ENCODE assay signal across 1 cellular context in the genomic region with DNA sequence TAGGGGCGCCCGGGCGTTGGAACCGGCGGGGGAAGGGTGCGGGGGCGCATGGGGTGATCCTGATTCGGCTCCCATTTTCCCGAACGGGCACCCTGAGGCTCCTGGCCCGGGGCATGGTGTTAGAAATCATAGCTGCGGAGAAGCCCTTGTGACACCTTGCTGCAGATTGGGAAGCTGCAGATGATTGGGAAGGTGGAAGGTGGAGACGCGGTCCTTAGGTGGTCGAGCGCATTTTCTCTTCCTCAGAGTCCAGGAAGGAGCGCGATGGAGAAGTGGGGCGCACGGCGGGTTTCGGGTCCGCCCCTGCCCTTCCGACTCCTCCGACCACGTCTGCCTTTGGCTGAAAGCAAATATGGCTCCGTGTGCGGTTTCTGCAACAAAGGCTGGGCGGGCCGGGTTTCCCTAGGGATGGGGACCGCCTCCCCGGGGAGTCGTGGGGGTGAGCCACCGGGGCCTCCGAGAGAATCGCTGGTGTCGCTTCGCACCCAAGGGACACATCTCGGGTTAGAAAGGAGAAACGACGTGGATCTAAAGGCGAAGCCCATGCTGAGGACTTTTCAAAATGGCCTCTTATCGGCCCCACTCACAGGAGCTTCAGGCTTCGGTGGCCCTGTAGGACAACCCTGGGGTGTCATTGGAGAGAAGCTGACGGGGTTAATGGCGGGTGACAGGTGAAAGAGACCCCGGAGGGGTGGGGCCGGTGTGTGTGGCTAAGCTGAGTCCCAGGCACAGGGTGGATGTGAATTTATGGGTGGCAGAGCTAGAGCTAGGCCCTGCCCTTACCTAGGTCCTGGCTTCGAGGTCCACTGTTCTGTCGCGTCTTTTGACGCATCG.
TF ChIP-seq lines count a peak whose summit lies in the region.

No MANE protein-coding gene starts in this region.

TF ChIP-seq in GM12878, 131 proteins besides CTCF, POLR2A, EP300 and RAD21 (continued from another document and continues in another):
- TF ChIP-seq E4F1 (IDR thresholded peaks at IDR 0.05; ENCODE audit: borderline replicate concordance, partially characterized antibody) (no peak), RB1 (IDR thresholded peaks at IDR 0.05; ENCODE audit: borderline replicate concordance) (peak; percentile 73; the same call in 1 of the 2 replicates), ETV6 (conservative IDR thresholded peaks at IDR 0.05 in 1 of 2, IDR thresholded peaks at IDR 0.05 in 1 of 2; ENCODE audit: borderline replicate concordance in 1 of 2, low read depth in 1 of 2) (no peak; a peak in 1 of 4 replicates), SREBF2 (IDR thresholded peaks at IDR 0.05; ENCODE audit: low read length) (no peak), MYB (IDR thresholded peaks at IDR 0.05; ENCODE audit: borderline replicate concordance, low read depth, low read length) (no peak), TCF7 (IDR thresholded peaks at IDR 0.05; ENCODE audit: borderline replicate concordance) (no peak), NR2C1 (IDR thresholded peaks at IDR 0.05) (no peak), ASH2L (IDR thresholded peaks at IDR 0.05; ENCODE audit: borderline replicate concordance, low read depth) (no peak), SUPT20H (IDR thresholded peaks at IDR 0.05; ENCODE audit: borderline replicate concordance, control insufficient read depth, low read depth, low read length) (no peak), ZBTB11 (CRISPR knock-in tag; IDR thresholded peaks at IDR 0.05) (no peak), TCF3 (IDR thresholded peaks at IDR 0.05; ENCODE audit: borderline replicate concordance, insufficient read depth, low read depth, low read length) (no peak), ZNF687 (IDR thresholded peaks at IDR 0.05) (peak; percentile 80), CHD2 (IDR thresholded peaks at IDR 0.05; ENCODE audit: borderline replicate concordance, low read depth, low read length) (0 out of 2 replicates have a peak, but pooled peaks have one; percentile 17), HDAC6 (IDR thresholded peaks at IDR 0.05; ENCODE audit: unreplicated experiment) (no peak), CHD4 (IDR thresholded peaks at IDR 0.05) (no peak), CBFB (IDR thresholded peaks at IDR 0.05; ENCODE audit: low read depth) (peak; percentile 65), SPI1 (IDR thresholded peaks at IDR 0.05; ENCODE audit: borderline replicate concordance, insufficient read depth, low read depth, low read length) (peak; percentile 64), ESRRA (IDR thresholded peaks at IDR 0.05; ENCODE audit: low read length) (no peak), HCFC1 (IDR thresholded peaks at IDR 0.05; ENCODE audit: low read length) (no peak), BMI1 (IDR thresholded peaks at IDR 0.05; ENCODE audit: borderline replicate concordance) (no peak), MYC (IDR thresholded peaks at IDR 0.05; ENCODE audit: insufficient read depth, insufficient read length, insufficient replicate concordance, low read length, severe bottlenecking) (no peak), ZBED1 (IDR thresholded peaks at IDR 0.05; ENCODE audit: borderline replicate concordance) (no peak), NFXL1 (IDR thresholded peaks at IDR 0.05; ENCODE audit: borderline replicate concordance) (no peak), CEBPB (IDR thresholded peaks at IDR 0.05; ENCODE audit: borderline replicate concordance in 1 of 2, low read depth in 2 of 2, low read length in 2 of 2) (no peak), RUNX3 (IDR thresholded peaks at IDR 0.05; ENCODE audit: low read length) (peak; percentile 89), CHD1 (IDR thresholded peaks at IDR 0.05; ENCODE audit: low read depth, low read length) (no peak), ZNF622 (IDR thresholded peaks at IDR 0.05) (no peak), BCLAF1 (IDR thresholded peaks at IDR 0.05) (no peak), PML (IDR thresholded peaks at IDR 0.05; ENCODE audit: low read length) (no peak), STAT3 (IDR thresholded peaks at IDR 0.05; ENCODE audit: low read depth, low read length) (no peak)
- TF ChIP-seq, protein P1, sequence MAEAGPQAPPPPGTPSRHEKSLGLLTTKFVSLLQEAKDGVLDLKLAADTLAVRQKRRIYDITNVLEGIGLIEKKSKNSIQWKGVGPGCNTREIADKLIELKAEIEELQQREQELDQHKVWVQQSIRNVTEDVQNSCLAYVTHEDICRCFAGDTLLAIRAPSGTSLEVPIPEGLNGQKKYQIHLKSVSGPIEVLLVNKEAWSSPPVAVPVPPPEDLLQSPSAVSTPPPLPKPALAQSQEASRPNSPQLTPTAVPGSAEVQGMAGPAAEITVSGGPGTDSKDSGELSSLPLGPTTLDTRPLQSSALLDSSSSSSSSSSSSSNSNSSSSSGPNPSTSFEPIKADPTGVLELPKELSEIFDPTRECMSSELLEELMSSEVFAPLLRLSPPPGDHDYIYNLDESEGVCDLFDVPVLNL (IDR thresholded peaks at IDR 0.05; ENCODE audit: low read depth, low read length), result no peak
- TF ChIP-seq, protein P2, sequence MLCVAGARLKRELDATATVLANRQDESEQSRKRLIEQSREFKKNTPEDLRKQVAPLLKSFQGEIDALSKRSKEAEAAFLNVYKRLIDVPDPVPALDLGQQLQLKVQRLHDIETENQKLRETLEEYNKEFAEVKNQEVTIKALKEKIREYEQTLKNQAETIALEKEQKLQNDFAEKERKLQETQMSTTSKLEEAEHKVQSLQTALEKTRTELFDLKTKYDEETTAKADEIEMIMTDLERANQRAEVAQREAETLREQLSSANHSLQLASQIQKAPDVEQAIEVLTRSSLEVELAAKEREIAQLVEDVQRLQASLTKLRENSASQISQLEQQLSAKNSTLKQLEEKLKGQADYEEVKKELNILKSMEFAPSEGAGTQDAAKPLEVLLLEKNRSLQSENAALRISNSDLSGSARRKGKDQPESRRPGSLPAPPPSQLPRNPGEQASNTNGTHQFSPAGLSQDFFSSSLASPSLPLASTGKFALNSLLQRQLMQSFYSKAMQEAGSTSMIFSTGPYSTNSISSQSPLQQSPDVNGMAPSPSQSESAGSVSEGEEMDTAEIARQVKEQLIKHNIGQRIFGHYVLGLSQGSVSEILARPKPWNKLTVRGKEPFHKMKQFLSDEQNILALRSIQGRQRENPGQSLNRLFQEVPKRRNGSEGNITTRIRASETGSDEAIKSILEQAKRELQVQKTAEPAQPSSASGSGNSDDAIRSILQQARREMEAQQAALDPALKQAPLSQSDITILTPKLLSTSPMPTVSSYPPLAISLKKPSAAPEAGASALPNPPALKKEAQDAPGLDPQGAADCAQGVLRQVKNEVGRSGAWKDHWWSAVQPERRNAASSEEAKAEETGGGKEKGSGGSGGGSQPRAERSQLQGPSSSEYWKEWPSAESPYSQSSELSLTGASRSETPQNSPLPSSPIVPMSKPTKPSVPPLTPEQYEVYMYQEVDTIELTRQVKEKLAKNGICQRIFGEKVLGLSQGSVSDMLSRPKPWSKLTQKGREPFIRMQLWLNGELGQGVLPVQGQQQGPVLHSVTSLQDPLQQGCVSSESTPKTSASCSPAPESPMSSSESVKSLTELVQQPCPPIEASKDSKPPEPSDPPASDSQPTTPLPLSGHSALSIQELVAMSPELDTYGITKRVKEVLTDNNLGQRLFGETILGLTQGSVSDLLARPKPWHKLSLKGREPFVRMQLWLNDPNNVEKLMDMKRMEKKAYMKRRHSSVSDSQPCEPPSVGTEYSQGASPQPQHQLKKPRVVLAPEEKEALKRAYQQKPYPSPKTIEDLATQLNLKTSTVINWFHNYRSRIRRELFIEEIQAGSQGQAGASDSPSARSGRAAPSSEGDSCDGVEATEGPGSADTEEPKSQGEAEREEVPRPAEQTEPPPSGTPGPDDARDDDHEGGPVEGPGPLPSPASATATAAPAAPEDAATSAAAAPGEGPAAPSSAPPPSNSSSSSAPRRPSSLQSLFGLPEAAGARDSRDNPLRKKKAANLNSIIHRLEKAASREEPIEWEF (IDR thresholded peaks at IDR 0.05; ENCODE audit: insufficient replicate concordance, low read depth, low read length), result peak; percentile 54
- TF ChIP-seq, protein P3, sequence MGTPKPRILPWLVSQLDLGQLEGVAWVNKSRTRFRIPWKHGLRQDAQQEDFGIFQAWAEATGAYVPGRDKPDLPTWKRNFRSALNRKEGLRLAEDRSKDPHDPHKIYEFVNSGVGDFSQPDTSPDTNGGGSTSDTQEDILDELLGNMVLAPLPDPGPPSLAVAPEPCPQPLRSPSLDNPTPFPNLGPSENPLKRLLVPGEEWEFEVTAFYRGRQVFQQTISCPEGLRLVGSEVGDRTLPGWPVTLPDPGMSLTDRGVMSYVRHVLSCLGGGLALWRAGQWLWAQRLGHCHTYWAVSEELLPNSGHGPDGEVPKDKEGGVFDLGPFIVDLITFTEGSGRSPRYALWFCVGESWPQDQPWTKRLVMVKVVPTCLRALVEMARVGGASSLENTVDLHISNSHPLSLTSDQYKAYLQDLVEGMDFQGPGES (IDR thresholded peaks at IDR 0.05), result no peak
